In genomic region chr2:108377815-108378630, GRCh38 we compare ENCODE assay signal across 10 cellular contexts. TPM values are rescaled to one million over a fixed set of nuclear protein-coding genes. Genes with fewer than 3 reads are reported as not detected.
A peak's percentile ranks its signal among the peaks of the same experiment; 100 is the strongest.
DNase-seq lines count a peak whose midpoint lies in the region; ATAC-seq and TF ChIP-seq lines count a peak whose summit lies in the region.
"Had no signal": no experiment of that assay in that cellular context is flagged by ENCODE, and none has a peak within 500 bp of the region (broad histone marks: within the 10 kb centered on the region; RNA-seq: fewer than 3 reads in every experiment).

TSS of gene SULT1C4 (plus strand) at chr2:108377954. CDS start at chr2:108378338, 384 bp downstream.

- H3K4me3 Mint-ChIP-seq in GM23338: peak within 1 kb of the TSS; percentile 5; the same call in 1 of the 3 replicates
- H3K4me3 Mint-ChIP-seq: stimulated activated memory B cell treated with anti-CD40 and anti-IgM and Interleukin-4, amounts not matched to agents 10 μg/mL and 1 μg/mL and 100 μg/mL, for 72 hours had no signal

- H3K4me1 Mint-ChIP-seq in GM23338: peaks cover 49% of the 10 kb centered on the region

- H3K27ac Mint-ChIP-seq in GM23338: peak within 1 kb of the TSS; percentile 64
- H3K27ac Mint-ChIP-seq: stimulated activated memory B cell treated with anti-CD40 and anti-IgM and Interleukin-4, amounts not matched to agents 10 μg/mL and 1 μg/mL and 100 μg/mL, for 72 hours had no signal

- H3K36me3 ChIP-seq in GM23338 (ENCODE audit: insufficient read depth): no peaks in the 10 kb centered on the region
- H3K36me3 ChIP-seq in kidney epithelial cell (ENCODE audit: control insufficient read depth, insufficient read depth, low read length): no peaks in the 10 kb centered on the region

- no peaks in the 10 kb centered on the region for H3K27me3 ChIP-seq in GM23338 (ENCODE audit: insufficient read depth)
- H3K27me3 ChIP-seq in kidney epithelial cell (ENCODE audit: control insufficient read depth, insufficient read depth, low read length): no peaks in the 10 kb centered on the region

- H2AFZ ChIP-seq in GM23338: peak within 1 kb of the TSS; percentile 84

- no peaks in the 10 kb centered on the region for H4K20me1 ChIP-seq in GM23338 (replicated peaks; ENCODE audit: insufficient read depth)

- H3K4me3 ChIP-seq in GM23338 (no peak within 1 kb of the TSS), kidney epithelial cell (ENCODE audit: low read depth, low read length) (peak within 1 kb of the TSS; percentile 41)

- peak; percentile 78 for ATAC-seq in GM23338
- ATAC-seq in GM18870 (IDR thresholded peaks at IDR 0.05; ENCODE audit: unreplicated experiment): no peak
- ATAC-seq: stimulated activated memory B cell treated with anti-CD40 and anti-IgM and Interleukin-4, amounts not matched to agents 10 μg/mL and 1 μg/mL and 100 μg/mL, for 72 hours had no signal

- H3K27ac ChIP-seq in GM23338 (ENCODE audit: low read depth): no peak within 1 kb of the TSS

- DNase-seq in GM23338 (ENCODE audit: low spot score): peak; percentile 40
- peak; percentile 3 for DNase-seq in cerebellum (ENCODE audit: low spot score)
- no peak for DNase-seq in kidney epithelial cell (ENCODE audit: low read depth)
- DNase-seq in putamen (ENCODE audit: low spot score): peak; percentile 24
- DNase-seq in T-helper 9 cell: no peak
- no peak for DNase-seq in NCI-H526 (lab: John Stamatoyannopoulos, UW)
- DNase-seq in NCI-H2171 treated with DMSO at 0.1 percent for 48 hours (lab: John Stamatoyannopoulos, UW): no peak
- DNase-seq: NCI-H510A had no signal

- H3K9me2 ChIP-seq in GM23338 (ENCODE audit: insufficient read depth): no peaks in the 10 kb centered on the region

- H3K27me3 Mint-ChIP-seq in GM23338 (ENCODE audit: insufficient read depth, low read depth, poor library complexity): peaks cover 6% of the 10 kb centered on the region

- peaks cover 37% of the 10 kb centered on the region for H3K4me1 ChIP-seq in GM23338 (ENCODE audit: insufficient read depth)

- H3K4me2 ChIP-seq in GM23338: peak within 1 kb of the TSS; percentile 41; the same call in 1 of the 2 replicates

- H3F3A ChIP-seq in GM23338 (replicated peaks; ENCODE audit: low read depth): no peaks in the 10 kb centered on the region

- no peaks in the 10 kb centered on the region for H3K36me3 Mint-ChIP-seq in GM23338 (ENCODE audit: low read depth)
- H3K36me3 Mint-ChIP-seq: stimulated activated memory B cell treated with anti-CD40 and anti-IgM and Interleukin-4, amounts not matched to agents 10 μg/mL and 1 μg/mL and 100 μg/mL, for 72 hours had no signal

- no peaks in the 10 kb centered on the region for H3K79me2 ChIP-seq in GM23338 (replicated peaks; ENCODE audit: insufficient read depth)

- no peaks in the 10 kb centered on the region for H3K9me3 Mint-ChIP-seq in GM23338
- H3K9me3 Mint-ChIP-seq: stimulated activated memory B cell treated with anti-CD40 and anti-IgM and Interleukin-4, amounts not matched to agents 10 μg/mL and 1 μg/mL and 100 μg/mL, for 72 hours had no signal

- no peak for TF ChIP-seq CTCF in GM23338 (conservative IDR thresholded peaks at IDR 0.05; ENCODE audit: low read depth in 2 of 2)
- no peak for TF ChIP-seq CTCF in kidney epithelial cell (IDR thresholded peaks at IDR 0.05; ENCODE audit: insufficient read depth, low read length, poor library complexity, severe bottlenecking)

TF ChIP-seq in GM23338, 12 proteins besides CTCF, POLR2A, EP300 and RAD21:
- peak; percentile 96 for TF ChIP-seq CREB1 (CRISPR knock-in tag; IDR thresholded peaks at IDR 0.05; ENCODE audit: low read depth)
- no peak for TF ChIP-seq EZH2 (IDR thresholded peaks at IDR 0.05; ENCODE audit: low read depth, unreplicated experiment)
- TF ChIP-seq, protein P1, sequence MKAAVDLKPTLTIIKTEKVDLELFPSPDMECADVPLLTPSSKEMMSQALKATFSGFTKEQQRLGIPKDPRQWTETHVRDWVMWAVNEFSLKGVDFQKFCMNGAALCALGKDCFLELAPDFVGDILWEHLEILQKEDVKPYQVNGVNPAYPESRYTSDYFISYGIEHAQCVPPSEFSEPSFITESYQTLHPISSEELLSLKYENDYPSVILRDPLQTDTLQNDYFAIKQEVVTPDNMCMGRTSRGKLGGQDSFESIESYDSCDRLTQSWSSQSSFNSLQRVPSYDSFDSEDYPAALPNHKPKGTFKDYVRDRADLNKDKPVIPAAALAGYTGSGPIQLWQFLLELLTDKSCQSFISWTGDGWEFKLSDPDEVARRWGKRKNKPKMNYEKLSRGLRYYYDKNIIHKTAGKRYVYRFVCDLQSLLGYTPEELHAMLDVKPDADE (IDR thresholded peaks at IDR 0.05): no peak

RNA-seq across cellular contexts. Expression of gene SULT1C4, which starts in this region (rescaled TPM):
- 2.1 TPM in 2 replicates for total RNA-seq in GM23338 (2014; rRNA removed; shearing (Covaris generic))
- 0.56 and 0.87 TPM in 2 replicates for polyA plus RNA-seq in GM23338 (2016; fragmentation: Nextera tagmentation; extraction: Ambion mirVana)
- total RNA-seq in cerebellum (20.7 TPM), kidney epithelial cell (33.3 and 37.7 TPM in 2 replicates)

Comparison
In these comparisons a context has a peak if more than half of its experiments do, and no peak if none do; other contexts are left out.
1. DNase-seq: peak in GM23338 (single experiment), cerebellum (single experiment) and putamen (single experiment); none in kidney epithelial cell (single experiment), T-helper 9 cell (single experiment), NCI-H526 (0 of 2) and NCI-H2171 treated with DMSO at 0.1 percent for 48 hours (single experiment).